In genomic region chrX:30488092-30488491, GRCh38 we compare ENCODE assay signal across 9 cellular contexts.
DNase-seq lines count a peak whose midpoint lies in the region; ATAC-seq, FAIRE-seq and TF ChIP-seq lines count a peak whose summit lies in the region.
"Had no signal": no experiment of that assay in that cellular context is flagged by ENCODE, and none has a peak within 500 bp of the region (broad histone marks: within the 10 kb centered on the region; RNA-seq: fewer than 3 reads in every experiment).

No MANE protein-coding gene starts in this region.

- no peak overlapping the region for H2AFZ ChIP-seq in H1 (ENCODE audit: low read length)

- no peaks in the 10 kb centered on the region for H3K27me3 Mint-ChIP-seq in effector memory CD8-positive, alpha-beta T cell
- H3K27me3 Mint-ChIP-seq: naive B cell had no signal

- H4K8ac ChIP-seq in H1 (ENCODE audit: extremely low read depth, insufficient read depth, low read length) = no peak overlapping the region

- H3K23me2 ChIP-seq in H1 (ENCODE audit: low read depth, low read length) = no peaks in the 10 kb centered on the region

- H3K36me3 ChIP-seq in H1 (ENCODE audit: control insufficient read depth in 2 of 4, insufficient read depth in 4 of 4, low read length in 3 of 4) (no peaks in the 10 kb centered on the region), esophagus muscularis mucosa (no peaks in the 10 kb centered on the region)

- peak; percentile 59 for ATAC-seq in GM19452 (IDR thresholded peaks at IDR 0.05; ENCODE audit: unreplicated experiment)
- ATAC-seq in HG03469 (IDR thresholded peaks at IDR 0.05; ENCODE audit: unreplicated experiment) = peak; percentile 86
- no peak for ATAC-seq in effector memory CD8-positive, alpha-beta T cell (replicated peaks)

- no peaks in the 10 kb centered on the region for H3K4me1 Mint-ChIP-seq in effector memory CD8-positive, alpha-beta T cell (ENCODE audit: low read depth in 2 of 2)
- H3K4me1 Mint-ChIP-seq: naive B cell had no signal

- no peak overlapping the region for H3K23ac ChIP-seq in H1 (ENCODE audit: insufficient read length)

- H3K9me3 Mint-ChIP-seq in effector memory CD8-positive, alpha-beta T cell = peaks cover 0 to 2% of the 10 kb centered on the region in 2 donors

- no peaks in the 10 kb centered on the region for H3K79me1 ChIP-seq in H1 (ENCODE audit: low read depth, low read length)

- no peak overlapping the region for H3K4me2 ChIP-seq in H1 (ENCODE audit: insufficient read depth in 1 of 2, low read depth in 2 of 2, low read length in 2 of 2)

- TF ChIP-seq POLR2A in H1 (IDR thresholded peaks at IDR 0.05; ENCODE audit: control extremely low read depth in 1 of 2, low read depth in 2 of 2, low read length in 2 of 2) (no peak), esophagus muscularis mucosa (IDR thresholded peaks at IDR 0.05; ENCODE audit: low read depth) (no peak)

- H2BK15ac ChIP-seq in H1 (ENCODE audit: low read length) = no peak overlapping the region

- H3K36me3 Mint-ChIP-seq in effector memory CD8-positive, alpha-beta T cell (ENCODE audit: insufficient read depth) = no peaks in the 10 kb centered on the region

- no peak overlapping the region for H2BK120ac ChIP-seq in H1 (replicated peaks; ENCODE audit: low read depth, low read length)

- H2BK20ac ChIP-seq in H1 (ENCODE audit: low read length) = no peak overlapping the region

- no peak overlapping the region for H3K4me3 Mint-ChIP-seq in effector memory CD8-positive, alpha-beta T cell
- H3K4me3 Mint-ChIP-seq: naive B cell had no signal

- no peaks in the 10 kb centered on the region for H3K4me1 ChIP-seq in H1 (replicated peaks in 1 of 4; ENCODE audit: control insufficient read depth in 3 of 4, insufficient read depth in 4 of 4, low read length in 3 of 4)
- no peaks in the 10 kb centered on the region for H3K4me1 ChIP-seq in esophagus muscularis mucosa

- H3K79me2 ChIP-seq in H1 (ENCODE audit: control insufficient read depth in 1 of 2, insufficient read depth in 2 of 2, low read length in 2 of 2) = no peaks in the 10 kb centered on the region

- H3K27ac ChIP-seq in C4-2B (no peak overlapping the region), H1 (ENCODE audit: low read depth, low read length) (no peak overlapping the region), esophagus muscularis mucosa (replicated peaks in 1 of 4) (no peak overlapping the region)

- POLR2A ChIA-PET in H1 (lab: Charles Lee; ENCODE audit: partially characterized antibody) = no interaction called here

- TF ChIP-seq EP300 in H1 (IDR thresholded peaks at IDR 0.05; ENCODE audit: borderline replicate concordance in 1 of 2, low read depth in 2 of 2, low read length in 2 of 2) (no peak), esophagus muscularis mucosa (IDR thresholded peaks at IDR 0.05) (no peak)

- TF ChIP-seq CTCF in C4-2B (conservative IDR thresholded peaks at IDR 0.05) (peak; percentile 51), H1 (IDR thresholded peaks at IDR 0.05; ENCODE audit: control extremely low read depth in 1 of 3, insufficient read depth in 1 of 3, low read depth in 1 of 3, low read length in 3 of 3) (peak in 1 of 3 experiments; percentile 20; a peak in 1 of 4 replicates), esophagus muscularis mucosa (IDR thresholded peaks at IDR 0.05) (no peak)

- H2BK5ac ChIP-seq in H1 (ENCODE audit: low read depth, low read length) = no peak overlapping the region

- TF ChIP-seq RAD21 in H1 (IDR thresholded peaks at IDR 0.05 in 1 of 2, conservative IDR thresholded peaks at IDR 0.05 in 1 of 2; ENCODE audit: low read depth in 2 of 2, low read length in 2 of 2) = peak; percentile 47 to 50

- no peak overlapping the region for H3K4me3 ChIP-seq in H1 (ENCODE audit: extremely low read depth in 1 of 4, insufficient read depth in 2 of 4, low read depth in 3 of 4, low read length in 4 of 4)
- H3K4me3 ChIP-seq in esophagus muscularis mucosa = no peak overlapping the region

- no peak overlapping the region for H3K56ac ChIP-seq in H1 (replicated peaks; ENCODE audit: insufficient read length, low read depth, low read length)

- H3K27me3 ChIP-seq in H1 (replicated peaks in 1 of 4; ENCODE audit: control insufficient read depth in 3 of 4, extremely low read depth in 1 of 4, insufficient read depth in 3 of 4, low read length in 3 of 4) = no peaks in the 10 kb centered on the region
- no peaks in the 10 kb centered on the region for H3K27me3 ChIP-seq in esophagus muscularis mucosa

- H3K9me3 ChIP-seq in H1 (ENCODE audit: insufficient read depth in 2 of 2, low read depth in 1 of 2, low read length in 1 of 2) (no peaks in the 10 kb centered on the region), esophagus muscularis mucosa (no peaks in the 10 kb centered on the region)

- H3K9ac ChIP-seq in H1 (replicated peaks in 1 of 4; ENCODE audit: extremely low read depth in 1 of 4, low read depth in 3 of 4, low read length in 3 of 4) = no peak overlapping the region

- CTCF ChIA-PET in H1 (lab: Charles Lee; ENCODE audit: partially characterized antibody) = no interaction called here

- no peak overlapping the region for H3K14ac ChIP-seq in H1 (ENCODE audit: insufficient read length)

- intact Hi-C loops in esophagus muscularis mucosa (cut with DNase I) = no loop called here

- H4K5ac ChIP-seq in H1 (ENCODE audit: insufficient read length, low read depth, low read length) = no peak overlapping the region

- H4K91ac ChIP-seq in H1 (replicated peaks; ENCODE audit: insufficient read length, low read length) = no peak overlapping the region

- peak; percentile 42 for FAIRE-seq in H1 (lab: Jason Lieb, UNC)
- no peak for FAIRE-seq in urothelium cell line (lab: Jason Lieb, UNC)

- H3K4ac ChIP-seq in H1 (replicated peaks; ENCODE audit: insufficient read length, low read depth, low read length) = no peak overlapping the region

- H4K20me1 ChIP-seq in H1 (replicated peaks in 1 of 2; ENCODE audit: control insufficient read depth in 1 of 2, insufficient read depth in 2 of 2, low read length in 2 of 2) = no peaks in the 10 kb centered on the region

- H3K18ac ChIP-seq in H1 (ENCODE audit: extremely low read depth, low read length) = no peak overlapping the region

- no peak overlapping the region for H2BK12ac ChIP-seq in H1 (ENCODE audit: low read depth, low read length)

- no peak overlapping the region for H2AK5ac ChIP-seq in H1 (ENCODE audit: low read depth, low read length)

- H3K27ac Mint-ChIP-seq in effector memory CD8-positive, alpha-beta T cell = no peak overlapping the region
- H3K27ac Mint-ChIP-seq: naive B cell had no signal

- WGBS in H1 (ENCODE audit: extremely low coverage in 1 of 2, insufficient coverage in 1 of 2, insufficient read length in 1 of 2, insufficient replicate concordance in 2 of 2, low coverage in 1 of 2, low lambda C conversion rate in 2 of 2, missing lambda C conversion rate in 1 of 2), 2 experiments = 77% methylated on average over 3 of the region's 3 CpGs; no CpG with 5 or more reads in 1 of the 2 experiments
- WGBS in esophagus muscularis mucosa = 49% methylated on average over 3 of the region's 3 CpGs

- DNase-seq in H1 (ENCODE audit: low read depth in 1 of 2, low spot score in 2 of 2) (no peak), esophagus muscularis mucosa (ENCODE audit: extremely low spot score) (no peak), urothelium cell line (ENCODE audit: low spot score) (no peak), hippocampal formation (lab: John Stamatoyannopoulos, UW) (no peak)
- DNase-seq in effector memory CD8-positive, alpha-beta T cell = no peak
- DNase-seq: naive B cell had no signal

TF ChIP-seq in H1, 55 proteins besides CTCF, POLR2A, EP300 and RAD21:
- TF ChIP-seq TAF7 (optimal IDR thresholded peaks at IDR 0.05; ENCODE audit: borderline replicate concordance, low read depth, low read length) (no peak), KDM5A (IDR thresholded peaks at IDR 0.05; ENCODE audit: low read length) (no peak), KDM4A (IDR thresholded peaks at IDR 0.05; ENCODE audit: low read depth, low read length, severe bottlenecking) (no peak), TEAD4 (IDR thresholded peaks at IDR 0.05; ENCODE audit: low read depth, low read length) (no peak)
TF ChIP-seq in H1: peak in this region for 0.
